In the genomic region with DNA sequence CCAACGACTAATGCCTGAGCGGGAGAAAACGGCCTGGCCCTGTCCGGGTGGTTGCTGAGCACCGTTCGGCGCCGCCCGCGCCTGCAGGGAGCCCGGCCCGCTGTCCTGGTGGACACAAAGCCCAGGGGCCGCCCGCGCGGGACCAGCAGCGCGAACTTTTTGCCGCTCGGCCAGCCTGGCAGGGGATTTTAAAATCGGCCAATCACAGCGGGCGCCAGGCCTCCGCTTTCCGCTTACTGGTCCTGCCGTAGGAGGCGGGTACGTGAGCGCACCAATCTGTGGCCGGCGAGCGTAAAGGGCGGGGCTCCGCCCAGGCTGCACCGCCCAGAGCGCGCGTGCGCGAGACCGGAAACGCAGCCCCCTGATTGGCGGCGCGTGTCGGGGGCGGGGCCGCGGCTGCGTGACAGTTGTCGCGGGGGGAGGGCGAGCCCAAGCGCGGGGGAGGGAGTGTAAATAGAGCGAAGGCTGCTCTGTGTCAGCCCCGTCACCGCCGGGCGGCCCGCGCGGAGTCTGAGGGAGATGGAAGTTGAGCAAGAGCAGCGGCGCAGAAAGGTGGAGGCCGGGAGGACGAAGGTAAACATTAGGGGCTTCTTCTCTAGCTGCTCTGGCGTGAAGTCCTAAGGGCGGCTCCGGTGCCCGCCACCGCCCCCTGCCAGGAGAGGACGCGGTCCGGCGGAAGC, we compare ENCODE assay signal across 1 cellular context.
TF ChIP-seq lines count a peak whose summit lies in the region.

A gene (minus strand): TSS at position 161 of the 680 bp plus-strand sequence. CDS start 1,132 bp downstream, outside the sequence.
A gene with protein sequence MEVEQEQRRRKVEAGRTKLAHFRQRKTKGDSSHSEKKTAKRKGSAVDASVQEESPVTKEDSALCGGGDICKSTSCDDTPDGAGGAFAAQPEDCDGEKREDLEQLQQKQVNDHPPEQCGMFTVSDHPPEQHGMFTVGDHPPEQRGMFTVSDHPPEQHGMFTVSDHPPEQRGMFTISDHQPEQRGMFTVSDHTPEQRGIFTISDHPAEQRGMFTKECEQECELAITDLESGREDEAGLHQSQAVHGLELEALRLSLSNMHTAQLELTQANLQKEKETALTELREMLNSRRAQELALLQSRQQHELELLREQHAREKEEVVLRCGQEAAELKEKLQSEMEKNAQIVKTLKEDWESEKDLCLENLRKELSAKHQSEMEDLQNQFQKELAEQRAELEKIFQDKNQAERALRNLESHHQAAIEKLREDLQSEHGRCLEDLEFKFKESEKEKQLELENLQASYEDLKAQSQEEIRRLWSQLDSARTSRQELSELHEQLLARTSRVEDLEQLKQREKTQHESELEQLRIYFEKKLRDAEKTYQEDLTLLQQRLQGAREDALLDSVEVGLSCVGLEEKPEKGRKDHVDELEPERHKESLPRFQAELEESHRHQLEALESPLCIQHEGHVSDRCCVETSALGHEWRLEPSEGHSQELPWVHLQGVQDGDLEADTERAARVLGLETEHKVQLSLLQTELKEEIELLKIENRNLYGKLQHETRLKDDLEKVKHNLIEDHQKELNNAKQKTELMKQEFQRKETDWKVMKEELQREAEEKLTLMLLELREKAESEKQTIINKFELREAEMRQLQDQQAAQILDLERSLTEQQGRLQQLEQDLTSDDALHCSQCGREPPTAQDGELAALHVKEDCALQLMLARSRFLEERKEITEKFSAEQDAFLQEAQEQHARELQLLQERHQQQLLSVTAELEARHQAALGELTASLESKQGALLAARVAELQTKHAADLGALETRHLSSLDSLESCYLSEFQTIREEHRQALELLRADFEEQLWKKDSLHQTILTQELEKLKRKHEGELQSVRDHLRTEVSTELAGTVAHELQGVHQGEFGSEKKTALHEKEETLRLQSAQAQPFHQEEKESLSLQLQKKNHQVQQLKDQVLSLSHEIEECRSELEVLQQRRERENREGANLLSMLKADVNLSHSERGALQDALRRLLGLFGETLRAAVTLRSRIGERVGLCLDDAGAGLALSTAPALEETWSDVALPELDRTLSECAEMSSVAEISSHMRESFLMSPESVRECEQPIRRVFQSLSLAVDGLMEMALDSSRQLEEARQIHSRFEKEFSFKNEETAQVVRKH (N-terminal part only) (plus strand): TSS at position 447 of the 680 bp plus-strand sequence. CDS start 73 bp downstream, at position 520.

TF ChIP-seq in HEK293, 187 proteins besides CTCF, POLR2A, EP300 and RAD21 (continued from another document and continues in another):
- TF ChIP-seq, protein P1, sequence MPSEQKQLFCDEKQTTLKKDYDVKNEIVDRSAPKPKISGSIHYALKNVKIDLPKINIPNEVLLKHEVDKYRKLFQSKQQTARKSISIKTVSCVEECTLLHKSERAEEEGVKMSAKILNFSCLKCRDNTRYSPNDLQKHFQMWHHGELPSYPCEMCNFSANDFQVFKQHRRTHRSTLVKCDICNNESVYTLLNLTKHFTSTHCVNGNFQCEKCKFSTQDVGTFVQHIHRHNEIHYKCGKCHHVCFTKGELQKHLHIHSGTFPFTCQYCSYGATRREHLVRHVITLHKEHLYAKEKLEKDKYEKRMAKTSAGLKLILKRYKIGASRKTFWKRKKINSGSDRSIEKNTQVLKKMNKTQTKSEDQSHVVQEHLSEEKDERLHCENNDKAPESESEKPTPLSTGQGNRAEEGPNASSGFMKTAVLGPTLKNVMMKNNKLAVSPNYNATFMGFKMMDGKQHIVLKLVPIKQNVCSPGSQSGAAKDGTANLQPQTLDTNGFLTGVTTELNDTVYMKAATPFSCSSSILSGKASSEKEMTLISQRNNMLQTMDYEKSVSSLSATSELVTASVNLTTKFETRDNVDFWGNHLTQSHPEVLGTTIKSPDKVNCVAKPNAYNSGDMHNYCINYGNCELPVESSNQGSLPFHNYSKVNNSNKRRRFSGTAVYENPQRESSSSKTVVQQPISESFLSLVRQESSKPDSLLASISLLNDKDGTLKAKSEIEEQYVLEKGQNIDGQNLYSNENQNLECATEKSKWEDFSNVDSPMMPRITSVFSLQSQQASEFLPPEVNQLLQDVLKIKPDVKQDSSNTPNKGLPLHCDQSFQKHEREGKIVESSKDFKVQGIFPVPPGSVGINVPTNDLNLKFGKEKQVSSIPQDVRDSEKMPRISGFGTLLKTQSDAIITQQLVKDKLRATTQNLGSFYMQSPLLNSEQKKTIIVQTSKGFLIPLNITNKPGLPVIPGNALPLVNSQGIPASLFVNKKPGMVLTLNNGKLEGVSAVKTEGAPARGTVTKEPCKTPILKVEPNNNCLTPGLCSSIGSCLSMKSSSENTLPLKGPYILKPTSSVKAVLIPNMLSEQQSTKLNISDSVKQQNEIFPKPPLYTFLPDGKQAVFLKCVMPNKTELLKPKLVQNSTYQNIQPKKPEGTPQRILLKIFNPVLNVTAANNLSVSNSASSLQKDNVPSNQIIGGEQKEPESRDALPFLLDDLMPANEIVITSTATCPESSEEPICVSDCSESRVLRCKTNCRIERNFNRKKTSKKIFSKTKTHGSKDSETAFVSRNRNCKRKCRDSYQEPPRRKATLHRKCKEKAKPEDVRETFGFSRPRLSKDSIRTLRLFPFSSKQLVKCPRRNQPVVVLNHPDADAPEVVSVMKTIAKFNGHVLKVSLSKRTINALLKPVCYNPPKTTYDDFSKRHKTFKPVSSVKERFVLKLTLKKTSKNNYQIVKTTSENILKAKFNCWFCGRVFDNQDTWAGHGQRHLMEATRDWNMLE (tag by site-specific recombination; conservative IDR thresholded peaks at IDR 0.05; ENCODE audit: low read depth): no peak
- TF ChIP-seq, protein P2, sequence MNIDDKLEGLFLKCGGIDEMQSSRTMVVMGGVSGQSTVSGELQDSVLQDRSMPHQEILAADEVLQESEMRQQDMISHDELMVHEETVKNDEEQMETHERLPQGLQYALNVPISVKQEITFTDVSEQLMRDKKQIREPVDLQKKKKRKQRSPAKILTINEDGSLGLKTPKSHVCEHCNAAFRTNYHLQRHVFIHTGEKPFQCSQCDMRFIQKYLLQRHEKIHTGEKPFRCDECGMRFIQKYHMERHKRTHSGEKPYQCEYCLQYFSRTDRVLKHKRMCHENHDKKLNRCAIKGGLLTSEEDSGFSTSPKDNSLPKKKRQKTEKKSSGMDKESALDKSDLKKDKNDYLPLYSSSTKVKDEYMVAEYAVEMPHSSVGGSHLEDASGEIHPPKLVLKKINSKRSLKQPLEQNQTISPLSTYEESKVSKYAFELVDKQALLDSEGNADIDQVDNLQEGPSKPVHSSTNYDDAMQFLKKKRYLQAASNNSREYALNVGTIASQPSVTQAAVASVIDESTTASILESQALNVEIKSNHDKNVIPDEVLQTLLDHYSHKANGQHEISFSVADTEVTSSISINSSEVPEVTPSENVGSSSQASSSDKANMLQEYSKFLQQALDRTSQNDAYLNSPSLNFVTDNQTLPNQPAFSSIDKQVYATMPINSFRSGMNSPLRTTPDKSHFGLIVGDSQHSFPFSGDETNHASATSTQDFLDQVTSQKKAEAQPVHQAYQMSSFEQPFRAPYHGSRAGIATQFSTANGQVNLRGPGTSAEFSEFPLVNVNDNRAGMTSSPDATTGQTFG (tag by site-specific recombination; IDR thresholded peaks at IDR 0.05; ENCODE audit: borderline replicate concordance): no peak
- TF ChIP-seq ZNF776 (tag by site-specific recombination; IDR thresholded peaks at IDR 0.05; ENCODE audit: borderline replicate concordance) (no peak), ZFP69B (tag by site-specific recombination; IDR thresholded peaks at IDR 0.05) (no peak; the same call in 1 of the 2 replicates), ZNF837 (tag by site-specific recombination; IDR thresholded peaks at IDR 0.05) (no peak; the same call in 1 of the 2 replicates), BCL11B (tag by site-specific recombination; IDR thresholded peaks at IDR 0.05; ENCODE audit: low read depth) (no peak), ZNF426 (tag by site-specific recombination; IDR thresholded peaks at IDR 0.05) (no peak; the same call in 1 of the 2 replicates), ZNF121 (tag by site-specific recombination; IDR thresholded peaks at IDR 0.05) (no peak; the same call in 1 of the 2 replicates), ZNF175 (tag by site-specific recombination; IDR thresholded peaks at IDR 0.05) (no peak), ZNF140 (tag by site-specific recombination; IDR thresholded peaks at IDR 0.05) (no peak; the same call in 1 of the 2 replicates), ZNF664 (tag by site-specific recombination; IDR thresholded peaks at IDR 0.05) (no peak), MZF1 (tag by site-specific recombination; IDR thresholded peaks at IDR 0.05; ENCODE audit: borderline replicate concordance) (no peak), ZNF629 (tag by site-specific recombination; IDR thresholded peaks at IDR 0.05) (peak; percentile 72), ZNF76 (tag by site-specific recombination; IDR thresholded peaks at IDR 0.05; ENCODE audit: borderline replicate concordance, low read depth) (peak; percentile 60; the same call in 1 of the 2 replicates), ZNF2 (tag by site-specific recombination; IDR thresholded peaks at IDR 0.05) (0 out of 2 replicates have a peak, but pooled peaks have one; percentile 9), ZNF555 (tag by site-specific recombination; conservative IDR thresholded peaks at IDR 0.05) (no peak), ZNF184 (tag by site-specific recombination; IDR thresholded peaks at IDR 0.05) (peak; percentile 82), ZNF624 (tag by site-specific recombination; IDR thresholded peaks at IDR 0.05) (no peak), ZNF473 (tag by site-specific recombination; IDR thresholded peaks at IDR 0.05) (no peak), ZNF623 (tag by site-specific recombination; IDR thresholded peaks at IDR 0.05) (peak; percentile 32), ZIC2 (tag by site-specific recombination; IDR thresholded peaks at IDR 0.05) (peak; percentile 88), PRDM1 (tag by site-specific recombination; IDR thresholded peaks at IDR 0.05) (no peak), GFI1B (tag by site-specific recombination; IDR thresholded peaks at IDR 0.05) (peak; percentile 30; the same call in 1 of the 2 replicates), SCRT2 (tag by site-specific recombination; IDR thresholded peaks at IDR 0.05) (no peak)
- TF ChIP-seq, protein P3, sequence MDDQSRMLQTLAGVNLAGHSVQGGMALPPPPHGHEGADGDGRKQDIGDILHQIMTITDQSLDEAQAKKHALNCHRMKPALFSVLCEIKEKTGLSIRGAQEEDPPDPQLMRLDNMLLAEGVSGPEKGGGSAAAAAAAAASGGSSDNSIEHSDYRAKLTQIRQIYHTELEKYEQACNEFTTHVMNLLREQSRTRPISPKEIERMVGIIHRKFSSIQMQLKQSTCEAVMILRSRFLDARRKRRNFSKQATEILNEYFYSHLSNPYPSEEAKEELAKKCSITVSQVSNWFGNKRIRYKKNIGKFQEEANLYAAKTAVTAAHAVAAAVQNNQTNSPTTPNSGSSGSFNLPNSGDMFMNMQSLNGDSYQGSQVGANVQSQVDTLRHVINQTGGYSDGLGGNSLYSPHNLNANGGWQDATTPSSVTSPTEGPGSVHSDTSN (CRISPR knock-in tag; IDR thresholded peaks at IDR 0.05): peak; percentile 80; the same call in 1 of the 2 replicates
- TF ChIP-seq, protein P4, sequence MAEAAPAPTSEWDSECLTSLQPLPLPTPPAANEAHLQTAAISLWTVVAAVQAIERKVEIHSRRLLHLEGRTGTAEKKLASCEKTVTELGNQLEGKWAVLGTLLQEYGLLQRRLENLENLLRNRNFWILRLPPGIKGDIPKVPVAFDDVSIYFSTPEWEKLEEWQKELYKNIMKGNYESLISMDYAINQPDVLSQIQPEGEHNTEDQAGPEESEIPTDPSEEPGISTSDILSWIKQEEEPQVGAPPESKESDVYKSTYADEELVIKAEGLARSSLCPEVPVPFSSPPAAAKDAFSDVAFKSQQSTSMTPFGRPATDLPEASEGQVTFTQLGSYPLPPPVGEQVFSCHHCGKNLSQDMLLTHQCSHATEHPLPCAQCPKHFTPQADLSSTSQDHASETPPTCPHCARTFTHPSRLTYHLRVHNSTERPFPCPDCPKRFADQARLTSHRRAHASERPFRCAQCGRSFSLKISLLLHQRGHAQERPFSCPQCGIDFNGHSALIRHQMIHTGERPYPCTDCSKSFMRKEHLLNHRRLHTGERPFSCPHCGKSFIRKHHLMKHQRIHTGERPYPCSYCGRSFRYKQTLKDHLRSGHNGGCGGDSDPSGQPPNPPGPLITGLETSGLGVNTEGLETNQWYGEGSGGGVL (tag by site-specific recombination; IDR thresholded peaks at IDR 0.05): no peak
- TF ChIP-seq, protein P5, sequence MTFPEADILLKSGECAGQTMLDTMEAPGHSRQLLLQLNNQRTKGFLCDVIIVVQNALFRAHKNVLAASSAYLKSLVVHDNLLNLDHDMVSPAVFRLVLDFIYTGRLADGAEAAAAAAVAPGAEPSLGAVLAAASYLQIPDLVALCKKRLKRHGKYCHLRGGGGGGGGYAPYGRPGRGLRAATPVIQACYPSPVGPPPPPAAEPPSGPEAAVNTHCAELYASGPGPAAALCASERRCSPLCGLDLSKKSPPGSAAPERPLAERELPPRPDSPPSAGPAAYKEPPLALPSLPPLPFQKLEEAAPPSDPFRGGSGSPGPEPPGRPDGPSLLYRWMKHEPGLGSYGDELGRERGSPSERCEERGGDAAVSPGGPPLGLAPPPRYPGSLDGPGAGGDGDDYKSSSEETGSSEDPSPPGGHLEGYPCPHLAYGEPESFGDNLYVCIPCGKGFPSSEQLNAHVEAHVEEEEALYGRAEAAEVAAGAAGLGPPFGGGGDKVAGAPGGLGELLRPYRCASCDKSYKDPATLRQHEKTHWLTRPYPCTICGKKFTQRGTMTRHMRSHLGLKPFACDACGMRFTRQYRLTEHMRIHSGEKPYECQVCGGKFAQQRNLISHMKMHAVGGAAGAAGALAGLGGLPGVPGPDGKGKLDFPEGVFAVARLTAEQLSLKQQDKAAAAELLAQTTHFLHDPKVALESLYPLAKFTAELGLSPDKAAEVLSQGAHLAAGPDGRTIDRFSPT (tag by site-specific recombination; IDR thresholded peaks at IDR 0.05): no peak
- TF ChIP-seq, protein P6, sequence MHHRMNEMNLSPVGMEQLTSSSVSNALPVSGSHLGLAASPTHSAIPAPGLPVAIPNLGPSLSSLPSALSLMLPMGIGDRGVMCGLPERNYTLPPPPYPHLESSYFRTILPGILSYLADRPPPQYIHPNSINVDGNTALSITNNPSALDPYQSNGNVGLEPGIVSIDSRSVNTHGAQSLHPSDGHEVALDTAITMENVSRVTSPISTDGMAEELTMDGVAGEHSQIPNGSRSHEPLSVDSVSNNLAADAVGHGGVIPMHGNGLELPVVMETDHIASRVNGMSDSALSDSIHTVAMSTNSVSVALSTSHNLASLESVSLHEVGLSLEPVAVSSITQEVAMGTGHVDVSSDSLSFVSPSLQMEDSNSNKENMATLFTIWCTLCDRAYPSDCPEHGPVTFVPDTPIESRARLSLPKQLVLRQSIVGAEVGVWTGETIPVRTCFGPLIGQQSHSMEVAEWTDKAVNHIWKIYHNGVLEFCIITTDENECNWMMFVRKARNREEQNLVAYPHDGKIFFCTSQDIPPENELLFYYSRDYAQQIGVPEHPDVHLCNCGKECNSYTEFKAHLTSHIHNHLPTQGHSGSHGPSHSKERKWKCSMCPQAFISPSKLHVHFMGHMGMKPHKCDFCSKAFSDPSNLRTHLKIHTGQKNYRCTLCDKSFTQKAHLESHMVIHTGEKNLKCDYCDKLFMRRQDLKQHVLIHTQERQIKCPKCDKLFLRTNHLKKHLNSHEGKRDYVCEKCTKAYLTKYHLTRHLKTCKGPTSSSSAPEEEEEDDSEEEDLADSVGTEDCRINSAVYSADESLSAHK (tag by site-specific recombination; IDR thresholded peaks at IDR 0.05): peak; percentile 60
- TF ChIP-seq, protein P7, sequence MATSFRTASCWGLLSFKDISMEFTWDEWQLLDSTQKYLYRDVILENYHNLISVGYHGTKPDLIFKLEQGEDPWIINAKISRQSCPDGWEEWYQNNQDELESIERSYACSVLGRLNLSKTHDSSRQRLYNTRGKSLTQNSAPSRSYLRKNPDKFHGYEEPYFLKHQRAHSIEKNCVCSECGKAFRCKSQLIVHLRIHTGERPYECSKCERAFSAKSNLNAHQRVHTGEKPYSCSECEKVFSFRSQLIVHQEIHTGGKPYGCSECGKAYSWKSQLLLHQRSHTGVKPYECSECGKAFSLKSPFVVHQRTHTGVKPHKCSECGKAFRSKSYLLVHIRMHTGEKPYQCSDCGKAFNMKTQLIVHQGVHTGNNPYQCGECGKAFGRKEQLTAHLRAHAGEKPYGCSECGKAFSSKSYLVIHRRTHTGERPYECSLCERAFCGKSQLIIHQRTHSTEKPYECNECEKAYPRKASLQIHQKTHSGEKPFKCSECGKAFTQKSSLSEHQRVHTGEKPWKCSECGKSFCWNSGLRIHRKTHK (tag by site-specific recombination; IDR thresholded peaks at IDR 0.05): no peak
